In the genomic region with DNA sequence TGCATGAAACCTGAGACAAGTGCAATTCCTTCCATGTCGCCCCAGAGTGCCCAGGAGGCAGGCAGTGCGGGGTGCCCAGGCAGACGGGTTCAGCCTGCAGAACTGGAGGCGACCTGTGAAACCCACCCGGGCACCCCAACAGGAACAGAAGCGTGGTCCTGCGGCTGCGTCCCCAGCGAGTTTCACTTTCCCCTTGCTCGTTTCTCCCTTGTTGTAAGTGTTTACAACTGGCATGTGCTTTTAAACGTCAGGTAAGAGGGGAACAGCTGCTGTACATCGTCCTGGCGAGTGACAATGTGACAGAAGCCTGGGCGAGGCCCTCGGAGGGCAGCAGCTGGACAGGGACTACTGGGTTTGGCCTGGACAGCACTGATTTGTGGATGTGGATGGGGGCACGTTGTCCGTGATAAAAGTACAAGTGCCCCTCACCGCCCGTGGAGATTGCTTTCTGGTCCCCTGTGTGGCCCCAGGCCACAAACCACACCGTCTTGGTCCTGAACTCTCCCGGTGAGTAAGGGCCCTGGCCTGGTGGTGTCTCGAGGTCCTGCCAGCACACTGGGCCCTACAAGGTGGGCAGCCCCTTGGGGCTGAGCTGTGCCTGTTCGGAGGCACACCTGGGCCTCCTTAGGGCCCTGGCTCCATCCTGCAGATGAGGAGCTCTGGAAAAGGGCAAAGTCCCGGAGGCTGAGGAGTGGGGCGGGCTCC, we compare ENCODE assay signal across 1 cellular context.
A peak's percentile ranks its signal among the peaks of the same experiment; 100 is the strongest.
TF ChIP-seq lines count a peak whose summit lies in the region.

No MANE protein-coding gene starts in this region.

TF ChIP-seq in HepG2, 621 proteins besides CTCF, POLR2A, EP300 and RAD21:
- TF ChIP-seq BHLHE40 (IDR thresholded peaks at IDR 0.05; ENCODE audit: low read length), result no peak
- TF ChIP-seq, protein P1, sequence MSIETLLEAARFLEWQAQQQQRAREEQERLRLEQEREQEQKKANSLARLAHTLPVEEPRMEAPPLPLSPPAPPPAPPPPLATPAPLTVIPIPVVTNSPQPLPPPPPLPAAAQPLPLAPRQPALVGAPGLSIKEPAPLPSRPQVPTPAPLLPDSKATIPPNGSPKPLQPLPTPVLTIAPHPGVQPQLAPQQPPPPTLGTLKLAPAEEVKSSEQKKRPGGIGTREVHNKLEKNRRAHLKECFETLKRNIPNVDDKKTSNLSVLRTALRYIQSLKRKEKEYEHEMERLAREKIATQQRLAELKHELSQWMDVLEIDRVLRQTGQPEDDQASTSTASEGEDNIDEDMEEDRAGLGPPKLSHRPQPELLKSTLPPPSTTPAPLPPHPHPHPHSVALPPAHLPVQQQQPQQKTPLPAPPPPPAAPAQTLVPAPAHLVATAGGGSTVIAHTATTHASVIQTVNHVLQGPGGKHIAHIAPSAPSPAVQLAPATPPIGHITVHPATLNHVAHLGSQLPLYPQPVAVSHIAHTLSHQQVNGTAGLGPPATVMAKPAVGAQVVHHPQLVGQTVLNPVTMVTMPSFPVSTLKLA (IDR thresholded peaks at IDR 0.05), result peak; percentile 36; the same call in 1 of the 2 replicates
